ENCODE assay signal across 22 cellular contexts in genomic region chr2:215693999-215694356, GRCh38.
DNase-seq lines count a peak whose midpoint lies in the region; ATAC-seq, FAIRE-seq and TF ChIP-seq lines count a peak whose summit lies in the region.
"Had no signal": no experiment of that assay in that cellular context is flagged by ENCODE, and none has a peak within 500 bp of the region (broad histone marks: within the 10 kb centered on the region; RNA-seq: fewer than 3 reads in every experiment).

No MANE protein-coding gene starts in this region.

- H3K36me3 ChIP-seq in PC-3 (ENCODE audit: low read depth, low read length) (no peaks in the 10 kb centered on the region), endothelial cell of umbilical vein (ENCODE audit: control insufficient read depth in 2 of 2, extremely low read depth in 1 of 2, insufficient read depth in 2 of 2, low read length in 2 of 2) (peaks cover 6 to 8% of the 10 kb centered on the region in 2 experiments), uterus (no peaks in the 10 kb centered on the region)
- H3K36me3 ChIP-seq: BLaER1 treated with 17β-estradiol and CSF1 and Interleukin-3, amounts not matched to agents 10 nM and 100 nM; SJCRH30; WERI-Rb-1 had no signal

- peaks cover 6% of the 10 kb centered on the region for H3K9me3 Mint-ChIP-seq in nephron
- H3K9me3 Mint-ChIP-seq: effector memory CD8-positive, alpha-beta T cell had no signal

- H3K9me2 ChIP-seq in PC-3 (replicated peaks; ENCODE audit: low read length) = no peaks in the 10 kb centered on the region

- H3K4me1 ChIP-seq in PC-3 (ENCODE audit: insufficient read depth, low read length) (peaks cover 32% of the 10 kb centered on the region), endothelial cell of umbilical vein (ENCODE audit: control insufficient read depth, extremely low read depth, insufficient read depth, low read length) (peaks cover 33% of the 10 kb centered on the region), uterus (peaks cover 5 to 13% of the 10 kb centered on the region in 2 donors)
- H3K4me1 ChIP-seq: SJCRH30 had no signal

- POLR2A ChIA-PET in PC-3 (lab: Charles Lee; ENCODE audit: unreplicated experiment) = interaction anchor here (0.6 kb wide), 5 partner anchors 38 to 283 kb away, joined by 3 to 8 read pairs (median 5); no protein-coding TSS in a partner anchor
- POLR2A ChIA-PET in endothelial cell of umbilical vein (lab: Charles Lee) = interaction anchor here (0.6 to 1.6 kb wide), 6 partner anchors 9 to 261 kb away, joined by 3 to 6 read pairs (median 4); no protein-coding TSS in a partner anchor

- peaks cover 22% of the 10 kb centered on the region for H3K4me1 Mint-ChIP-seq in nephron

- H3K4me2 ChIP-seq in PC-3 (ENCODE audit: low read length) (peak overlapping the region; percentile 65), endothelial cell of umbilical vein (ENCODE audit: insufficient read depth, low read length) (peak overlapping the region; percentile 69)
- H3K4me2 ChIP-seq: GM23338 had no signal

- no peaks in the 10 kb centered on the region for H3K9me1 ChIP-seq in endothelial cell of umbilical vein (replicated peaks; ENCODE audit: control insufficient read depth, extremely low read depth, insufficient read depth, low read length)

- H3K9me3 ChIP-seq in PC-3 (ENCODE audit: low read length) (no peaks in the 10 kb centered on the region), endothelial cell of umbilical vein (replicated peaks; ENCODE audit: control insufficient read depth, insufficient read depth, low read length) (no peaks in the 10 kb centered on the region), uterus (no peaks in the 10 kb centered on the region)
- H3K9me3 ChIP-seq: SJCRH30 had no signal

- no peaks in the 10 kb centered on the region for H4K20me1 ChIP-seq in PC-3 (ENCODE audit: low read length)
- H4K20me1 ChIP-seq in endothelial cell of umbilical vein (replicated peaks; ENCODE audit: control insufficient read depth, extremely low read depth, insufficient read depth, low read length) = no peaks in the 10 kb centered on the region
- H4K20me1 ChIP-seq: BLaER1 treated with 17β-estradiol and CSF1 and Interleukin-3, amounts not matched to agents 10 nM and 100 nM had no signal

- no TSS peak for BruUV-seq in PC-3 (replicated peaks; lab: Mats Ljungman, UMichigan)
- TSS peak; percentile 84 for BruUV-seq in endothelial cell of umbilical vein (replicated peaks; lab: Mats Ljungman, UMichigan)

- no peak for FAIRE-seq in endothelial cell of umbilical vein (lab: Jason Lieb, UNC)
- FAIRE-seq: D721Med had no signal

- H3F3A ChIP-seq in PC-3 (ENCODE audit: low read length, unreplicated experiment) = no peaks in the 10 kb centered on the region

- no peak for TF ChIP-seq CTCF in PC-3 (conservative IDR thresholded peaks at IDR 0.05; ENCODE audit: low read depth, low read length)
- TF ChIP-seq CTCF in endothelial cell of umbilical vein (IDR thresholded peaks at IDR 0.05; ENCODE audit: extremely low read depth in 1 of 2, insufficient read depth in 1 of 2, low read depth in 1 of 2, low read length in 2 of 2) = no peak
- TF ChIP-seq CTCF in nephron (IDR thresholded peaks at IDR 0.05; ENCODE audit: unreplicated experiment in 3 of 3) = no peak
- TF ChIP-seq CTCF in uterus (IDR thresholded peaks at IDR 0.05) = no peak

- H3K27ac ChIP-seq in PC-3 (ENCODE audit: low read length) (peak overlapping the region; percentile 62), endothelial cell of umbilical vein (ENCODE audit: insufficient read depth, low read depth, low read length) (peak overlapping the region; percentile 81), uterus (peak overlapping the region; percentile 75 to 82)
- H3K27ac ChIP-seq: SJCRH30, WERI-Rb-1 had no signal

- no peak overlapping the region for H3K4me3 Mint-ChIP-seq in nephron
- H3K4me3 Mint-ChIP-seq: effector memory CD8-positive, alpha-beta T cell; GM23338 had no signal

- H3K27me3 ChIP-seq in PC-3 (ENCODE audit: low read length) = no peaks in the 10 kb centered on the region
- no peaks in the 10 kb centered on the region for H3K27me3 ChIP-seq in endothelial cell of umbilical vein (ENCODE audit: control insufficient read depth in 2 of 2, insufficient read depth in 2 of 2, low read length in 2 of 2)
- no peaks in the 10 kb centered on the region for H3K27me3 ChIP-seq in uterus
- H3K27me3 ChIP-seq: BLaER1 treated with 17β-estradiol and CSF1 and Interleukin-3, amounts not matched to agents 10 nM and 100 nM; SJCRH30 had no signal

- H3K79me2 ChIP-seq in PC-3 (ENCODE audit: low read length) (no peaks in the 10 kb centered on the region), endothelial cell of umbilical vein (ENCODE audit: control insufficient read depth, insufficient read depth, low read length) (no peaks in the 10 kb centered on the region)

- DNase-seq in PC-3 (no peak), endothelial cell of umbilical vein (ENCODE audit: low read depth, low spot score) (no peak), uterus (no peak), mesenteric fat pad (ENCODE audit: low spot score) (no peak), amygdala (lab: John Stamatoyannopoulos, UW) (no peak), Right ventricle myocardium superior (no peak)
- DNase-seq: activated CD4-positive, alpha-beta T cell treated with anti-CD3 and anti-CD28 coated beads, Interleukin-2, amount 50 U/mL, for 48 hours; activated naive CD4-positive, alpha-beta T cell; activated T-cell treated with anti-CD3 and anti-CD28 coated beads for 4 hours; anterior cingulate cortex; effector memory CD8-positive, alpha-beta T cell; NCI-H1417; NCI-H2107; OCI-M1; SJCRH30; stimulated activated CD4-positive, alpha-beta T cell treated with anti-CD3 and anti-CD28 coated beads, Interleukin-15, amount 100 ng/mL, for 24 hours; WERI-Rb-1 had no signal

- no peaks in the 10 kb centered on the region for H3K36me3 Mint-ChIP-seq in nephron (ENCODE audit: low read depth)

- intact Hi-C loops in PC-3 (cut with micrococcal nuclease) = loop anchor here (5.0 kb wide), 1 partner anchor 257 kb away; the partner anchor contains the start of gene FN1
- intact Hi-C loops in endothelial cell of umbilical vein (cut with micrococcal nuclease) = loop anchor here (1.0 to 5.0 kb wide), 7 partner anchors 17 to 258 kb away; partner anchors contain the start of gene FN1
- intact Hi-C loops in uterus (cut with DNase I; ENCODE audit: low total_unique reads) = no loop called here
- intact Hi-C loops in Right ventricle myocardium superior (cut with DNase I) = no loop called here

- no peaks in the 10 kb centered on the region for H3K27me3 Mint-ChIP-seq in nephron (ENCODE audit: low read depth)

- dilution Hi-C loops in endothelial cell of umbilical vein (cut with MboI; ENCODE audit: extremely low pct_ligation_motif_present, low sequenced_read_pairs) = no loop called here

- no peak for ATAC-seq in PC-3
- ATAC-seq in Right ventricle myocardium superior (ENCODE audit: poor library complexity) = no peak
- ATAC-seq: effector memory CD8-positive, alpha-beta T cell; GM23338 had no signal

- H2AFZ ChIP-seq in PC-3 (ENCODE audit: low read length) = 0 out of 2 replicates have a peak overlapping the region, but pooled peaks have one; percentile 21
- no peak overlapping the region for H2AFZ ChIP-seq in endothelial cell of umbilical vein (ENCODE audit: low read depth, low read length)
- H2AFZ ChIP-seq: GM23338 had no signal

- CTCF ChIA-PET in PC-3 (lab: Charles Lee) (interaction anchor here (0.6 kb wide), 4 partner anchors 9 to 215 kb away, joined by 3 to 5 read pairs (median 4); no protein-coding TSS in a partner anchor), endothelial cell of umbilical vein (lab: Charles Lee) (interaction anchor here (0.6 to 2.2 kb wide), 7 partner anchors 9 to 150 kb away, joined by 3 to 11 read pairs (median 4); no protein-coding TSS in a partner anchor)

- peak overlapping the region in 2 of 3 experiments; percentile 1 to 15 for H3K27ac Mint-ChIP-seq in nephron
- H3K27ac Mint-ChIP-seq: effector memory CD8-positive, alpha-beta T cell had no signal

- H3K9ac ChIP-seq in PC-3 (ENCODE audit: low read length) = peak overlapping the region; percentile 9; the same call in 1 of the 2 replicates
- H3K9ac ChIP-seq in endothelial cell of umbilical vein (replicated peaks; ENCODE audit: extremely low read depth, insufficient read depth, low read length) = peak overlapping the region; percentile 65

- no peak for TF ChIP-seq POLR2A in endothelial cell of umbilical vein (IDR thresholded peaks at IDR 0.05; ENCODE audit: low read depth, low read length)
- TF ChIP-seq POLR2A in uterus (IDR thresholded peaks at IDR 0.05) = no peak

- H3K4me3 ChIP-seq in PC-3 (ENCODE audit: low read length) = peak overlapping the region; percentile 22; the same call in 1 of the 2 replicates
- H3K4me3 ChIP-seq in endothelial cell of umbilical vein (replicated peaks in 1 of 3; ENCODE audit: insufficient read depth in 1 of 3, low read depth in 1 of 3, low read length in 3 of 3) = no peak overlapping the region
- no peak overlapping the region for H3K4me3 ChIP-seq in uterus
- H3K4me3 ChIP-seq: BLaER1 treated with 17β-estradiol and CSF1 and Interleukin-3, amounts not matched to agents 10 nM and 100 nM; GM23338; lung; SJCRH30 had no signal

TF ChIP-seq in endothelial cell of umbilical vein, 7 proteins besides CTCF, POLR2A, EP300 and RAD21:
- no peak for TF ChIP-seq FOS (IDR thresholded peaks at IDR 0.05; ENCODE audit: borderline replicate concordance, insufficient read depth, low read length)
- no peak for TF ChIP-seq EZH2 (IDR thresholded peaks at IDR 0.05; ENCODE audit: borderline replicate concordance, low read depth, low read length, severe bottlenecking)
- TF ChIP-seq POLR2AphosphoS5 (IDR thresholded peaks at IDR 0.05; ENCODE audit: insufficient read depth, low read depth, low read length) = no peak
- no peak for TF ChIP-seq MAX (IDR thresholded peaks at IDR 0.05; ENCODE audit: insufficient read depth, insufficient read length)
- no peak for TF ChIP-seq JUN (IDR thresholded peaks at IDR 0.05; ENCODE audit: borderline replicate concordance, insufficient read depth, insufficient read length, low read depth)
- no peak for TF ChIP-seq MYC (IDR thresholded peaks at IDR 0.05; ENCODE audit: low read depth, low read length)

Comparison
In these comparisons a context has a peak if more than half of its experiments do, and no peak if none do; other contexts are left out.
1. intact Hi-C loops: an anchor here in PC-3 (5.0 kb wide) and endothelial cell of umbilical vein (1.0 to 5.0 kb wide); none called in uterus and Right ventricle myocardium superior.